In genomic region chr16:54933281-54934150, GRCh38 we compare ENCODE assay signal across 11 cellular contexts. TPM values are rescaled to one million over a fixed set of nuclear protein-coding genes. Genes with fewer than 3 reads are reported as not detected.
A peak's percentile ranks its signal among the peaks of the same experiment; 100 is the strongest.
DNase-seq lines count a peak whose midpoint lies in the region; ATAC-seq and TF ChIP-seq lines count a peak whose summit lies in the region.
"Had no signal": no experiment of that assay in that cellular context is flagged by ENCODE, and none has a peak within 500 bp of the region (broad histone marks: within the 10 kb centered on the region; RNA-seq: fewer than 3 reads in every experiment).

No MANE protein-coding gene starts in this region.

- H3K36me3 Mint-ChIP-seq in GM23338 (ENCODE audit: low read depth): no peaks in the 10 kb centered on the region
- peaks cover 0 to 21% of the 10 kb centered on the region in 2 donors for H3K36me3 Mint-ChIP-seq in naive B cell

- H4K20me1 ChIP-seq in GM23338 (replicated peaks; ENCODE audit: insufficient read depth): peaks cover 11% of the 10 kb centered on the region; the same call in 1 of the 2 replicates

- H3K27me3 Mint-ChIP-seq in GM23338 (ENCODE audit: insufficient read depth, low read depth, poor library complexity): peaks cover 85% of the 10 kb centered on the region
- peaks cover 48 to 74% (median 59%) of the 10 kb centered on the region in 3 donors for H3K27me3 Mint-ChIP-seq in naive B cell

- peak overlapping the region; percentile 76 for H3K4me2 ChIP-seq in GM23338

- H3K79me2 ChIP-seq in GM23338 (replicated peaks; ENCODE audit: insufficient read depth): no peaks in the 10 kb centered on the region

- H3K4me1 ChIP-seq in GM23338 (ENCODE audit: insufficient read depth): peaks cover 44% of the 10 kb centered on the region

- peaks cover 26% of the 10 kb centered on the region for H3F3A ChIP-seq in GM23338 (replicated peaks; ENCODE audit: low read depth)

- H3K27me3 ChIP-seq in BJ (ENCODE audit: control insufficient read depth, insufficient read depth, low read length) (no peaks in the 10 kb centered on the region), GM23338 (ENCODE audit: insufficient read depth) (peaks cover 91% of the 10 kb centered on the region)

- no peak overlapping the region for H3K27ac ChIP-seq in GM23338 (ENCODE audit: low read depth)
- peak overlapping the region; percentile 97 for H3K27ac ChIP-seq in epithelial cell of prostate

- ATAC-seq in GM23338 (no peak), naive B cell (ENCODE audit: low read depth in 2 of 2) (no peak)

- H3K36me3 ChIP-seq in BJ (ENCODE audit: control insufficient read depth, insufficient read depth, low read length) (peaks cover 5% of the 10 kb centered on the region), GM23338 (ENCODE audit: insufficient read depth) (no peaks in the 10 kb centered on the region)

- H3K9me2 ChIP-seq in GM23338 (ENCODE audit: insufficient read depth): no peaks in the 10 kb centered on the region

- DNase-seq in BJ (ENCODE audit: low read depth): no peak
- peak; percentile 41 for DNase-seq in GM23338 (ENCODE audit: low spot score)
- no peak for DNase-seq in epithelial cell of prostate (ENCODE audit: low read depth, low spot score)
- no peak for DNase-seq in naive B cell
- DNase-seq in stimulated activated CD8-positive, alpha-beta memory T cell treated with anti-CD3 and anti-CD28 coated beads, Interleukin-4, amount 100 ng/mL, for 48 hours: no peak
- DNase-seq in AG08395 (ENCODE audit: low spot score): no peak
- no peak for DNase-seq in NOMO-1 treated with DMSO at 0.1 percent for 48 hours (lab: John Stamatoyannopoulos, UW; ENCODE audit: unreplicated experiment)
- DNase-seq in NCI-H2081 (lab: John Stamatoyannopoulos, UW): no peak
- DNase-seq: effector CD8-positive, alpha-beta T cell; SIG-M5 had no signal

- TF ChIP-seq CTCF in BJ (IDR thresholded peaks at IDR 0.05; ENCODE audit: insufficient read depth, low read depth, low read length): no peak
- no peak for TF ChIP-seq CTCF in GM23338 (conservative IDR thresholded peaks at IDR 0.05; ENCODE audit: low read depth in 2 of 2)

- POLR2A ChIA-PET in BJ (lab: Charles Lee): no interaction called here

- H3K9me3 Mint-ChIP-seq in GM23338: 0 out of 3 replicates have a peak, but pooled peaks cover 2% of the 10 kb centered on the region
- peaks cover 1 to 36% (median 11%) of the 10 kb centered on the region in 7 donors for H3K9me3 Mint-ChIP-seq in naive B cell

- H3K4me3 ChIP-seq in BJ (ENCODE audit: low read depth, low read length) (peak overlapping the region; percentile 36), GM23338 (peak overlapping the region; percentile 79)

- CTCF ChIA-PET in BJ (lab: Yijun Ruan, JAX): no interaction called here

- H3K4me1 Mint-ChIP-seq in GM23338 (peaks cover 40% of the 10 kb centered on the region), naive B cell (peaks cover 24 to 43% (median 38%) of the 10 kb centered on the region in 3 donors)

- peak overlapping the region; percentile 60 for H3K4me3 Mint-ChIP-seq in GM23338
- peak overlapping the region in 2 of 8 donors; percentile 23 to 61 for H3K4me3 Mint-ChIP-seq in naive B cell

- H2AFZ ChIP-seq in GM23338: no peak overlapping the region

- no peak overlapping the region for H3K27ac Mint-ChIP-seq in GM23338
- H3K27ac Mint-ChIP-seq in naive B cell: peak overlapping the region in 4 of 6 donors; percentile 54 to 96 (median 89)

TF ChIP-seq in GM23338, 12 proteins besides CTCF, POLR2A, EP300 and RAD21:
- TF ChIP-seq EZH2 (IDR thresholded peaks at IDR 0.05; ENCODE audit: low read depth, unreplicated experiment): peak; percentile 99
- no peak for TF ChIP-seq ZNF114 (CRISPR knock-in tag; IDR thresholded peaks at IDR 0.05)
- TF ChIP-seq, protein P1, sequence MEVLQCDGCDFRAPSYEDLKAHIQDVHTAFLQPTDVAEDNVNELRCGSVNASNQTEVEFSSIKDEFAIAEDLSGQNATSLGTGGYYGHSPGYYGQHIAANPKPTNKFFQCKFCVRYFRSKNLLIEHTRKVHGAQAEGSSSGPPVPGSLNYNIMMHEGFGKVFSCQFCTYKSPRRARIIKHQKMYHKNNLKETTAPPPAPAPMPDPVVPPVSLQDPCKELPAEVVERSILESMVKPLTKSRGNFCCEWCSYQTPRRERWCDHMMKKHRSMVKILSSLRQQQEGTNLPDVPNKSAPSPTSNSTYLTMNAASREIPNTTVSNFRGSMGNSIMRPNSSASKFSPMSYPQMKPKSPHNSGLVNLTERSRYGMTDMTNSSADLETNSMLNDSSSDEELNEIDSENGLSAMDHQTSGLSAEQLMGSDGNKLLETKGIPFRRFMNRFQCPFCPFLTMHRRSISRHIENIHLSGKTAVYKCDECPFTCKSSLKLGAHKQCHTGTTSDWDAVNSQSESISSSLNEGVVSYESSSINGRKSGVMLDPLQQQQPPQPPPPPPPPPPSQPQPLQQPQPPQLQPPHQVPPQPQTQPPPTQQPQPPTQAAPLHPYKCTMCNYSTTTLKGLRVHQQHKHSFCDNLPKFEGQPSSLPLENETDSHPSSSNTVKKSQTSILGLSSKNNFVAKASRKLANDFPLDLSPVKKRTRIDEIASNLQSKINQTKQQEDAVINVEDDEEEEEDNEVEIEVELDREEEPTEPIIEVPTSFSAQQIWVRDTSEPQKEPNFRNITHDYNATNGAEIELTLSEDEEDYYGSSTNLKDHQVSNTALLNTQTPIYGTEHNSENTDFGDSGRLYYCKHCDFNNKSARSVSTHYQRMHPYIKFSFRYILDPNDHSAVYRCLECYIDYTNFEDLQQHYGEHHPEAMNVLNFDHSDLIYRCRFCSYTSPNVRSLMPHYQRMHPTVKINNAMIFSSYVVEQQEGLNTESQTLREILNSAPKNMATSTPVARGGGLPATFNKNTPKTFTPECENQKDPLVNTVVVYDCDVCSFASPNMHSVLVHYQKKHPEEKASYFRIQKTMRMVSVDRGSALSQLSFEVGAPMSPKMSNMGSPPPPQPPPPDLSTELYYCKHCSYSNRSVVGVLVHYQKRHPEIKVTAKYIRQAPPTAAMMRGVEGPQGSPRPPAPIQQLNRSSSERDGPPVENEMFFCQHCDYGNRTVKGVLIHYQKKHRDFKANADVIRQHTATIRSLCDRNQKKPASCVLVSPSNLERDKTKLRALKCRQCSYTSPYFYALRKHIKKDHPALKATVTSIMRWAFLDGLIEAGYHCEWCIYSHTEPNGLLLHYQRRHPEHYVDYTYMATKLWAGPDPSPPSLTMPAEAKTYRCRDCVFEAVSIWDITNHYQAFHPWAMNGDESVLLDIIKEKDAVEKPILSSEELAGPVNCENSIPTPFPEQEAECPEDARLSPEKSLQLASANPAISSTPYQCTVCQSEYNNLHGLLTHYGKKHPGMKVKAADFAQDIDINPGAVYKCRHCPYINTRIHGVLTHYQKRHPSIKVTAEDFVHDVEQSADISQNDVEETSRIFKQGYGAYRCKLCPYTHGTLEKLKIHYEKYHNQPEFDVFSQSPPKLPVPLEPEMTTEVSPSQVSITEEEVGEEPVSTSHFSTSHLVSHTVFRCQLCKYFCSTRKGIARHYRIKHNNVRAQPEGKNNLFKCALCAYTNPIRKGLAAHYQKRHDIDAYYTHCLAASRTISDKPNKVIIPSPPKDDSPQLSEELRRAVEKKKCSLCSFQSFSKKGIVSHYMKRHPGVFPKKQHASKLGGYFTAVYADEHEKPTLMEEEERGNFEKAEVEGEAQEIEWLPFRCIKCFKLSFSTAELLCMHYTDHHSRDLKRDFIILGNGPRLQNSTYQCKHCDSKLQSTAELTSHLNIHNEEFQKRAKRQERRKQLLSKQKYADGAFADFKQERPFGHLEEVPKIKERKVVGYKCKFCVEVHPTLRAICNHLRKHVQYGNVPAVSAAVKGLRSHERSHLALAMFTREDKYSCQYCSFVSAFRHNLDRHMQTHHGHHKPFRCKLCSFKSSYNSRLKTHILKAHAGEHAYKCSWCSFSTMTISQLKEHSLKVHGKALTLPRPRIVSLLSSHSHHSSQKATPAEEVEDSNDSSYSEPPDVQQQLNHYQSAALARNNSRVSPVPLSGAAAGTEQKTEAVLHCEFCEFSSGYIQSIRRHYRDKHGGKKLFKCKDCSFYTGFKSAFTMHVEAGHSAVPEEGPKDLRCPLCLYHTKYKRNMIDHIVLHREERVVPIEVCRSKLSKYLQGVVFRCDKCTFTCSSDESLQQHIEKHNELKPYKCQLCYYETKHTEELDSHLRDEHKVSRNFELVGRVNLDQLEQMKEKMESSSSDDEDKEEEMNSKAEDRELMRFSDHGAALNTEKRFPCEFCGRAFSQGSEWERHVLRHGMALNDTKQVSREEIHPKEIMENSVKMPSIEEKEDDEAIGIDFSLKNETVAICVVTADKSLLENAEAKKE (CRISPR knock-in tag; IDR thresholded peaks at IDR 0.05): no peak
- peak; percentile 97 for TF ChIP-seq EZH2phosphoT487 (IDR thresholded peaks at IDR 0.05; ENCODE audit: unreplicated experiment)
- TF ChIP-seq JUNB (IDR thresholded peaks at IDR 0.05; ENCODE audit: unreplicated experiment): no peak
- TF ChIP-seq ZNF331 (CRISPR knock-in tag; IDR thresholded peaks at IDR 0.05; ENCODE audit: low read depth): no peak
- TF ChIP-seq CREB1 (CRISPR knock-in tag; IDR thresholded peaks at IDR 0.05; ENCODE audit: low read depth): no peak
- TF ChIP-seq, protein P2, sequence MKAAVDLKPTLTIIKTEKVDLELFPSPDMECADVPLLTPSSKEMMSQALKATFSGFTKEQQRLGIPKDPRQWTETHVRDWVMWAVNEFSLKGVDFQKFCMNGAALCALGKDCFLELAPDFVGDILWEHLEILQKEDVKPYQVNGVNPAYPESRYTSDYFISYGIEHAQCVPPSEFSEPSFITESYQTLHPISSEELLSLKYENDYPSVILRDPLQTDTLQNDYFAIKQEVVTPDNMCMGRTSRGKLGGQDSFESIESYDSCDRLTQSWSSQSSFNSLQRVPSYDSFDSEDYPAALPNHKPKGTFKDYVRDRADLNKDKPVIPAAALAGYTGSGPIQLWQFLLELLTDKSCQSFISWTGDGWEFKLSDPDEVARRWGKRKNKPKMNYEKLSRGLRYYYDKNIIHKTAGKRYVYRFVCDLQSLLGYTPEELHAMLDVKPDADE (IDR thresholded peaks at IDR 0.05): no peak

RNA-seq across cellular contexts. Expression of gene IRX5, which starts 2.9 kb away (rescaled TPM):
- 1.8 and 2.2 TPM in 2 replicates for polyA plus RNA-seq in BJ (2011; rRNA removed)
- polyA minus RNA-seq in BJ (2011; rRNA and poly(A)+ RNA removed): 1.3 and 2.2 TPM in 2 replicates
- 0.07 and 0.35 TPM in 2 replicates for total RNA-seq in GM23338 (2014; rRNA removed; shearing (Covaris generic))
- polyA plus RNA-seq in GM23338 (2016; fragmentation: Nextera tagmentation; extraction: Ambion mirVana): 0.31 and 0.39 TPM in 2 replicates
- polyA plus RNA-seq in naive B cell (ENCODE audit: low read depth in 6 of 6): not detected
- total RNA-seq: G401 had no signal
